35 cellular contexts compared by ENCODE assay signal in genomic region chr5:120380644-120381043, GRCh38.
"Had no signal": no experiment of that assay in that cellular context is flagged by ENCODE, and none has a peak within 500 bp of the region (broad histone marks: within the 10 kb centered on the region; RNA-seq: fewer than 3 reads in every experiment).

No MANE protein-coding gene starts in this region.

- H3K36me3 ChIP-seq: MG63 had no signal

- H3K4me3 ChIP-seq: MG63 had no signal

- DNase-seq: MG63, MM.1S, MV-4-11, NCI-H1048, NCI-H1092, NCI-H1092 treated with DMSO at 0.1 percent for 48 hours, NCI-H1105, NCI-H1105 treated with DMSO at 0.1 percent for 48 hours, NCI-H1417, NCI-H1417 treated with DMSO at 0.1 percent for 48 hours, NCI-H1436, NCI-H1436 treated with DMSO at 0.1 percent for 48 hours, NCI-H146, NCI-H1694, NCI-H1694 treated with DMSO at 0.1 percent for 48 hours, NCI-H187, NCI-H187 treated with DMSO at 0.1 percent for 48 hours, NCI-H1930, NCI-H2029, NCI-H2029 treated with DMSO at 0.1 percent for 48 hours, NCI-H2081, NCI-H2081 treated with DMSO at 0.1 percent for 48 hours, NCI-H2107, NCI-H2171, NCI-H2171 treated with DMSO at 0.1 percent for 48 hours, NCI-H2227 treated with DMSO at 0.1 percent for 48 hours, NCI-H226, NCI-H345, NCI-H446, NCI-H446 treated with DMSO at 0.1 percent for 48 hours, NCI-H510A, NCI-H510A treated with DMSO at 0.1 percent for 48 hours, NCI-H524, NCI-H524 treated with DMSO at 0.1 percent for 48 hours, NCI-H526 had no signal

- H3K9me3 ChIP-seq: MG63 had no signal

- H3K27me3 ChIP-seq: MG63 had no signal
